In genomic region chrX:137882960-137883359, GRCh38 we compare ENCODE assay signal across 28 cellular contexts.
"Had no signal": no experiment of that assay in that cellular context is flagged by ENCODE, and none has a peak within 500 bp of the region (broad histone marks: within the 10 kb centered on the region; RNA-seq: fewer than 3 reads in every experiment).

No MANE protein-coding gene starts in this region.

- H2AFZ ChIP-seq: neural progenitor cell, parathyroid adenoma had no signal

- H3K4me3 ChIP-seq: neural progenitor cell, ovary, psoas muscle, skin epidermis, smooth muscle cell, spleen, suprapubic skin, testis, tibial artery, transverse colon, upper lobe of right lung, uterus had no signal

- H3K9me3 ChIP-seq: ovary, suprapubic skin, testis, transverse colon, upper lobe of right lung, uterus had no signal

- H3K27ac ChIP-seq: neural progenitor cell, ovary, parathyroid adenoma, psoas muscle, skin epidermis, spleen, suprapubic skin, testis, tibial artery, transverse colon, upper lobe of right lung, uterus had no signal

- H3K27me3 ChIP-seq: neural progenitor cell, ovary, spleen, suprapubic skin, testis, tibial artery, transverse colon, upper lobe of right lung, uterus had no signal

- DNase-seq: natural killer cell; occipital lobe; ovary; posterior cingulate gyrus; psoas muscle; right cardiac atrium; spleen; stimulated activated CD4-positive, alpha-beta T cell treated with anti-CD3 and anti-CD28 coated beads, Interleukin-12 subunit alpha, Interleukin-12 subunit beta, amount 100 ng/mL, for 4 hours; stimulated activated CD4-positive, alpha-beta T cell treated with anti-CD3 and anti-CD28 coated beads, Interleukin-1b, Interleukin-23, amount 100 ng/mL, for 48 hours; stimulated activated CD4-positive, alpha-beta T cell treated with anti-CD3 and anti-CD28 coated beads, Interleukin-4, amount 100 ng/mL, for 1 hour; stimulated activated CD4-positive, alpha-beta T cell treated with anti-CD3 and anti-CD28 coated beads, Interleukin-4, amount 100 ng/mL, for 4 hours; stimulated activated CD8-positive, alpha-beta memory T cell treated with anti-CD3 and anti-CD28 coated beads, Interleukin-4, amount 100 ng/mL, for 48 hours; stimulated activated naive CD4-positive, alpha-beta T cell; stimulated activated naive CD8-positive, alpha-beta T cell treated with anti-CD3 and anti-CD28 coated beads, Interleukin-15, amount 100 ng/mL, for 72 hours; stimulated activated naive CD8-positive, alpha-beta T cell treated with anti-CD3 and anti-CD28 coated beads, Interleukin-15, Interleukin-2, amounts not matched to agents 100 U/mL and 50 U/mL, for 24 hours; substantia nigra; testis; tibial artery; transverse colon; upper lobe of right lung; uterus had no signal

- H3K9ac ChIP-seq: neural progenitor cell, parathyroid adenoma had no signal

- H3K79me2 ChIP-seq: parathyroid adenoma had no signal

- H3K4me2 ChIP-seq: neural progenitor cell, smooth muscle cell had no signal

- H3K36me3 ChIP-seq: neural progenitor cell, ovary, spleen, suprapubic skin, tibial artery, transverse colon, upper lobe of right lung, uterus had no signal

- ATAC-seq: natural killer cell; psoas muscle; right cardiac atrium; sciatic nerve; stimulated activated memory B cell treated with anti-CD40 and anti-IgM and Interleukin-4, amounts not matched to agents 10 μg/mL and 1 μg/mL and 100 μg/mL, for 72 hours; stimulated activated naive CD8-positive, alpha-beta T cell treated with anti-CD3 and anti-CD28 coated beads, Interleukin-15, amount 100 ng/mL, for 72 hours; stimulated activated naive CD8-positive, alpha-beta T cell treated with anti-CD3 and anti-CD28 coated beads, Interleukin-15, Interleukin-2, amounts not matched to agents 100 U/mL and 50 U/mL, for 24 hours; upper lobe of right lung had no signal

- H3K4me1 ChIP-seq: parathyroid adenoma, psoas muscle, spleen, suprapubic skin, testis, tibial artery, transverse colon, upper lobe of right lung, uterus had no signal
